1 cellular context compared by ENCODE assay signal in genomic region chr1:43693371-43693770, GRCh38.
TF ChIP-seq lines count a peak whose summit lies in the region.

No MANE protein-coding gene starts in this region.

TF ChIP-seq in HepG2, 621 proteins besides CTCF, POLR2A, EP300 and RAD21:
- no peak for TF ChIP-seq HMGXB4 (CRISPR knock-in tag; IDR thresholded peaks at IDR 0.05; ENCODE audit: borderline replicate concordance in 1 of 2, low read depth in 1 of 2)
- TF ChIP-seq KLF6 (CRISPR knock-in tag; IDR thresholded peaks at IDR 0.05), result no peak
- no peak for TF ChIP-seq SUZ12 (IDR thresholded peaks at IDR 0.05; ENCODE audit: low read depth, low read length)
- TF ChIP-seq PRMT3 (CRISPR knock-in tag; IDR thresholded peaks at IDR 0.05; ENCODE audit: borderline replicate concordance, low read depth), result no peak
- TF ChIP-seq HNF1A (IDR thresholded peaks at IDR 0.05; ENCODE audit: low read depth), result no peak
- TF ChIP-seq HNF1A (CRISPR knock-in tag; IDR thresholded peaks at IDR 0.05; ENCODE audit: borderline replicate concordance), result no peak
- no peak for TF ChIP-seq ZNF605 (CRISPR knock-in tag; IDR thresholded peaks at IDR 0.05)
- no peak for TF ChIP-seq FIP1L1 (IDR thresholded peaks at IDR 0.05; ENCODE audit: borderline replicate concordance, insufficient read depth, low read depth, low read length)
- TF ChIP-seq ZSCAN25 (CRISPR knock-in tag; IDR thresholded peaks at IDR 0.05), result no peak
- TF ChIP-seq, protein P1, sequence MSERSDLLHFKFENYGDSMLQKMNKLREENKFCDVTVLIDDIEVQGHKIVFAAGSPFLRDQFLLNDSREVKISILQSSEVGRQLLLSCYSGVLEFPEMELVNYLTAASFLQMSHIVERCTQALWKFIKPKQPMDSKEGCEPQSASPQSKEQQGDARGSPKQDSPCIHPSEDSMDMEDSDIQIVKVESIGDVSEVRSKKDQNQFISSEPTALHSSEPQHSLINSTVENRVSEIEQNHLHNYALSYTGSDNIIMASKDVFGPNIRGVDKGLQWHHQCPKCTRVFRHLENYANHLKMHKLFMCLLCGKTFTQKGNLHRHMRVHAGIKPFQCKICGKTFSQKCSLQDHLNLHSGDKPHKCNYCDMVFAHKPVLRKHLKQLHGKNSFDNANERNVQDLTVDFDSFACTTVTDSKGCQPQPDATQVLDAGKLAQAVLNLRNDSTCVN (CRISPR knock-in tag; IDR thresholded peaks at IDR 0.05; ENCODE audit: borderline replicate concordance), result no peak
- TF ChIP-seq SP1 (IDR thresholded peaks at IDR 0.05), result no peak
- no peak for TF ChIP-seq SP1 (CRISPR knock-in tag; IDR thresholded peaks at IDR 0.05)
- no peak for TF ChIP-seq ZNF749 (CRISPR knock-in tag; IDR thresholded peaks at IDR 0.05; ENCODE audit: borderline replicate concordance)
- no peak for TF ChIP-seq TRIM24 (CRISPR knock-in tag; IDR thresholded peaks at IDR 0.05)
- TF ChIP-seq ZNF597 (CRISPR knock-in tag; IDR thresholded peaks at IDR 0.05), result no peak
- TF ChIP-seq ZNF510 (CRISPR knock-in tag; IDR thresholded peaks at IDR 0.05; ENCODE audit: low read depth), result no peak
